In genomic region chr7:37765872-37766525, GRCh38 we compare ENCODE assay signal across 10 cellular contexts.
A peak's percentile ranks its signal among the peaks of the same experiment; 100 is the strongest.
DNase-seq lines count a peak whose midpoint lies in the region; ATAC-seq, FAIRE-seq and TF ChIP-seq lines count a peak whose summit lies in the region.
"Had no signal": no experiment of that assay in that cellular context is flagged by ENCODE, and none has a peak within 500 bp of the region (broad histone marks: within the 10 kb centered on the region; RNA-seq: fewer than 3 reads in every experiment).

No MANE protein-coding gene starts in this region.

- ATAC-seq in GM19463 (IDR thresholded peaks at IDR 0.05; ENCODE audit: unreplicated experiment) (peak; percentile 94), HG03175 (IDR thresholded peaks at IDR 0.05; ENCODE audit: unreplicated experiment) (peak; percentile 86)

- TF ChIP-seq CTCF in GM12864 (IDR thresholded peaks at IDR 0.05; ENCODE audit: low read depth, low read length, missing control alignments): no peak

- peaks cover 10% of the 10 kb centered on the region for H3K4me1 Mint-ChIP-seq in activated T-helper 1 cell treated with anti-CD3 and anti-CD28 coated beads, Interleukin-12 subunit alpha, Interleukin-12 subunit beta, Interleukin-2, Interleukin-4 antibody, amounts not matched to agents 30 ng/mL and 10 ng/mL and 1 ng/mL, durations not matched to agents 14 hours and 24 hours and 36 hours (ENCODE audit: low read depth)
- no peaks in the 10 kb centered on the region for H3K4me1 Mint-ChIP-seq in CD8-positive, alpha-beta memory T cell

- no peak for FAIRE-seq in urothelium cell line (lab: Jason Lieb, UNC)
- no peak for FAIRE-seq in HTR-8/SVneo (lab: Jason Lieb, UNC)
- FAIRE-seq: endothelial cell of umbilical vein had no signal

- no peaks in the 10 kb centered on the region for H3K4me1 ChIP-seq in CD8-positive, alpha-beta memory T cell (ENCODE audit: insufficient read depth, low read length)

- H3K36me3 ChIP-seq in CD8-positive, alpha-beta memory T cell (ENCODE audit: insufficient read depth, low read length): no peaks in the 10 kb centered on the region

- CTCF ChIA-PET in CD8-positive, alpha-beta memory T cell (lab: Charles Lee): no interaction called here

- H3K27me3 ChIP-seq in CD8-positive, alpha-beta memory T cell (ENCODE audit: insufficient read depth, low read length, poor library complexity, severe bottlenecking): no peaks in the 10 kb centered on the region

- H3K9me3 Mint-ChIP-seq in activated T-helper 1 cell treated with anti-CD3 and anti-CD28 coated beads, Interleukin-12 subunit alpha, Interleukin-12 subunit beta, Interleukin-2, Interleukin-4 antibody, amounts not matched to agents 30 ng/mL and 10 ng/mL and 1 ng/mL, durations not matched to agents 14 hours and 24 hours and 36 hours: no peaks in the 10 kb centered on the region
- peaks cover 0 to 6% (median 0%) of the 10 kb centered on the region in 5 donors for H3K9me3 Mint-ChIP-seq in CD8-positive, alpha-beta memory T cell

- DNase-seq in GM12864 (ENCODE audit: low read depth) (peak; percentile 42), urothelium cell line (ENCODE audit: low spot score) (no peak), NCI-H128 (lab: John Stamatoyannopoulos, UW; ENCODE audit: unreplicated experiment) (no peak), HTR-8/SVneo (ENCODE audit: insufficient read length, low spot score) (no peak)
- peak; percentile 3 for DNase-seq in activated T-helper 1 cell treated with anti-CD3 and anti-CD28 coated beads, Interleukin-12 subunit alpha, Interleukin-12 subunit beta, Interleukin-2, Interleukin-4 antibody, amounts not matched to agents 30 ng/mL and 10 ng/mL and 1 ng/mL, durations not matched to agents 14 hours and 24 hours and 36 hours (ENCODE audit: low spot score)
- no peak for DNase-seq in CD8-positive, alpha-beta memory T cell
- DNase-seq: DMS153 had no signal

- H3K27ac ChIP-seq in CD8-positive, alpha-beta memory T cell (ENCODE audit: low read depth, low read length): no peak overlapping the region

- H3K36me3 Mint-ChIP-seq in activated T-helper 1 cell treated with anti-CD3 and anti-CD28 coated beads, Interleukin-12 subunit alpha, Interleukin-12 subunit beta, Interleukin-2, Interleukin-4 antibody, amounts not matched to agents 30 ng/mL and 10 ng/mL and 1 ng/mL, durations not matched to agents 14 hours and 24 hours and 36 hours (ENCODE audit: low read depth): no peaks in the 10 kb centered on the region
- H3K36me3 Mint-ChIP-seq in CD8-positive, alpha-beta memory T cell: peaks cover 0 to 2% (median 0%) of the 10 kb centered on the region in 3 donors

- no peak overlapping the region for H3K27ac Mint-ChIP-seq in activated T-helper 1 cell treated with anti-CD3 and anti-CD28 coated beads, Interleukin-12 subunit alpha, Interleukin-12 subunit beta, Interleukin-2, Interleukin-4 antibody, amounts not matched to agents 30 ng/mL and 10 ng/mL and 1 ng/mL, durations not matched to agents 14 hours and 24 hours and 36 hours
- H3K27ac Mint-ChIP-seq in CD8-positive, alpha-beta memory T cell: no peak overlapping the region

- intact Hi-C loops in activated T-helper 1 cell treated with anti-CD3 and anti-CD28 coated beads, Interleukin-12 subunit alpha, Interleukin-12 subunit beta, Interleukin-2, Interleukin-4 antibody, amounts not matched to agents 30 ng/mL and 10 ng/mL and 1 ng/mL, durations not matched to agents 14 hours and 24 hours and 36 hours (cut with micrococcal nuclease): no loop called here

- no peaks in the 10 kb centered on the region for H3K27me3 Mint-ChIP-seq in activated T-helper 1 cell treated with anti-CD3 and anti-CD28 coated beads, Interleukin-12 subunit alpha, Interleukin-12 subunit beta, Interleukin-2, Interleukin-4 antibody, amounts not matched to agents 30 ng/mL and 10 ng/mL and 1 ng/mL, durations not matched to agents 14 hours and 24 hours and 36 hours (ENCODE audit: insufficient read depth)
- H3K27me3 Mint-ChIP-seq in CD8-positive, alpha-beta memory T cell: peaks cover 9 to 15% of the 10 kb centered on the region in 2 donors

- H3K4me3 Mint-ChIP-seq in activated T-helper 1 cell treated with anti-CD3 and anti-CD28 coated beads, Interleukin-12 subunit alpha, Interleukin-12 subunit beta, Interleukin-2, Interleukin-4 antibody, amounts not matched to agents 30 ng/mL and 10 ng/mL and 1 ng/mL, durations not matched to agents 14 hours and 24 hours and 36 hours: no peak overlapping the region
- no peak overlapping the region for H3K4me3 Mint-ChIP-seq in CD8-positive, alpha-beta memory T cell

- no peak overlapping the region for H3K4me3 ChIP-seq in GM12864 (ENCODE audit: low read depth, low read length)
- H3K4me3 ChIP-seq in CD8-positive, alpha-beta memory T cell (ENCODE audit: low read length): no peak overlapping the region

- no peaks in the 10 kb centered on the region for H3K9me3 ChIP-seq in CD8-positive, alpha-beta memory T cell (ENCODE audit: low read length)

- POLR2A ChIA-PET in CD8-positive, alpha-beta memory T cell (lab: Charles Lee): no interaction called here

Comparison
In these comparisons a context has a peak if more than half of its experiments do, and no peak if none do; other contexts are left out.
1. DNase-seq: peak in GM12864 (single experiment) and activated T-helper 1 cell treated with anti-CD3 and anti-CD28 coated beads, Interleukin-12 subunit alpha, Interleukin-12 subunit beta, Interleukin-2, Interleukin-4 antibody, amounts not matched to agents 30 ng/mL and 10 ng/mL and 1 ng/mL, durations not matched to agents 14 hours and 24 hours and 36 hours (single experiment); none in urothelium cell line (single experiment), NCI-H128 (single experiment), HTR-8/SVneo (single experiment) and CD8-positive, alpha-beta memory T cell (0 of 5).